1 cellular context compared by ENCODE assay signal in genomic region chr2:23757686-23758433, GRCh38.
A peak's percentile ranks its signal among the peaks of the same experiment; 100 is the strongest.
TF ChIP-seq lines count a peak whose summit lies in the region.

No MANE protein-coding gene starts in this region.

TF ChIP-seq in HEK293, 187 proteins besides CTCF, POLR2A, EP300 and RAD21 (continued from another document):
- TF ChIP-seq ZNF639 (tag by site-specific recombination; IDR thresholded peaks at IDR 0.05) (no peak), ZNF660 (tag by site-specific recombination; IDR thresholded peaks at IDR 0.05) (peak; percentile 39; the same call in 1 of the 2 replicates), ZBTB11 (tag by site-specific recombination; conservative IDR thresholded peaks at IDR 0.05; ENCODE audit: low read depth) (no peak)
TF ChIP-seq in HEK293: peak in this region for 11.
